Comparison of ENCODE assay signal across 8 cellular contexts in the genomic region with DNA sequence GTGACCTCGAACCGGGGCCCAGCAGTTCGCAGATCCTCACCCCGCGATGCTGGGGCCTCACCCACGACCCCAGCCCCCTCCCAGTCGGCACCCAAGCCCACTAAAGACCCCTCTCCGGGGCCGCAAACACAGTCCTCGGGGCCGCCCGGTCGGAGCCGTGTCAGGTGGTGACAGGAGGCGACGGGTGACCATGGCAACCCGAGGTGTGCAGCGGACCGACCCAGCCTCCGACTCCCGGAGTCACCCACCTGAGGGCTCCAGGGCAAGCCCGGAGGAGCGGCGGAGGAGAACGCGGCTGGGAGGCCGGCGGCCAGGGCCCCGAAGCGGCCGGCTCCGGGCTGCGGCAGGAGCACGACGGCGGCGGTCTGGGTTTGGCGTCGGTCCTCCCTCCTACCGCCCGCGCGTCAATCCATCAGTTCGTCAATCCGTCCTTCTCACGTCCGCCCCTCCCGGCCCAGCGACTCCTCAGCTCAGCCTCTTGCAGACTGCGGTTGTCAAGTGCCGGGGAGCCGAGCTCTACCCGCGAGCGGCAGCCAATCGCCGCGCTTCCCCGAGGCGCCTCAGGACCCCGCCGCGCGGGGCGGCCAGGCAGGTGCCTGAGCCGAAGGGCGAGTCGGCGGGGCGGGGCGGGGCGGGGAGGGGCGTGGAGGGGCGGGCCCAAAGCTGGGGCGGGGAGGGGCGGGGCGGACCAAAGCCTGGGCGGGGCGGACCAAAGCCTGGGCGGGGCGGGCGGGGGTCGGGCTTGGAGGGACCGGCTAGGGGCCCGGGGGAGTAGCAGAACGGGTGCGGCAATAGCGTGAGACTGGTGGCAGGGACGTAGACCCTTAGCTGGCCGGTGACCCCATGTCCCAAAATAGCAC. TPM values are rescaled to one million over a fixed set of nuclear protein-coding genes. Genes with fewer than 3 reads are reported as not detected.
DNase-seq lines count a peak whose midpoint lies in the region; ATAC-seq lines count a peak whose summit lies in the region.

Gene WDR47 (minus strand): TSS at position 489 of the 860 bp plus-strand sequence. CDS start 18,590 bp downstream, outside the sequence.

- peaks cover 4 to 18% of the 10 kb centered on the region in 2 donors for H3K4me1 Mint-ChIP-seq in effector memory CD8-positive, alpha-beta T cell (ENCODE audit: low read depth in 2 of 2)
- H3K4me1 Mint-ChIP-seq in memory B cell, result peaks cover 16% of the 10 kb centered on the region

- H3K9me3 Mint-ChIP-seq in effector memory CD8-positive, alpha-beta T cell, result no peaks in the 10 kb centered on the region
- no peaks in the 10 kb centered on the region for H3K9me3 Mint-ChIP-seq in memory B cell

- H3K27me3 Mint-ChIP-seq in effector memory CD8-positive, alpha-beta T cell, result no peaks in the 10 kb centered on the region
- no peaks in the 10 kb centered on the region for H3K27me3 Mint-ChIP-seq in memory B cell

- DNase-seq in COLO668 (lab: John Stamatoyannopoulos, UW; ENCODE audit: unreplicated experiment) (peak; percentile 98), HT-29 (ENCODE audit: low spot score) (peak; percentile 94), memory B cell (ENCODE audit: low spot score in 2 of 2) (peak; percentile 93 to 95)
- peak; percentile 95 for DNase-seq in NK-92 treated with Interleukin-12 subunit alpha and Interleukin-12 subunit beta, amount 100 ng/mL, for 24 hours (lab: John Stamatoyannopoulos, UW)
- DNase-seq in activated CD8-positive, alpha-beta memory T cell treated with anti-CD3 and anti-CD28 coated beads for 4 hours (ENCODE audit: low read depth in 2 of 2), result peak; percentile 91 to 92
- peak; percentile 94 to 96 (median 94) for DNase-seq in effector memory CD8-positive, alpha-beta T cell
- DNase-seq in stimulated activated CD8-positive, alpha-beta memory T cell treated with anti-CD3 and anti-CD28 coated beads, Interleukin-12 subunit alpha, Interleukin-12 subunit beta, amount 100 ng/mL, for 1 hour (ENCODE audit: low read depth), result peak; percentile 93

- H3K36me3 Mint-ChIP-seq in effector memory CD8-positive, alpha-beta T cell (ENCODE audit: insufficient read depth), result peaks cover 21% of the 10 kb centered on the region
- no peaks in the 10 kb centered on the region for H3K36me3 Mint-ChIP-seq in memory B cell

- ATAC-seq in GM21360 (IDR thresholded peaks at IDR 0.05; ENCODE audit: unreplicated experiment), result peak; percentile 86
- ATAC-seq in effector memory CD8-positive, alpha-beta T cell (replicated peaks), result peak; percentile 95
- peak; percentile 95 for ATAC-seq in memory B cell (ENCODE audit: low read depth)

- H3K27ac Mint-ChIP-seq in effector memory CD8-positive, alpha-beta T cell, result peak within 1 kb of the TSS; percentile 71 to 94
- H3K27ac Mint-ChIP-seq in memory B cell, result peak within 1 kb of the TSS; percentile 90

- H3K4me3 Mint-ChIP-seq in effector memory CD8-positive, alpha-beta T cell, result peak within 1 kb of the TSS; percentile 81 to 84
- H3K4me3 Mint-ChIP-seq in memory B cell, result peak within 1 kb of the TSS; percentile 96

RNA-seq across cellular contexts. Expression of gene WDR47, which starts in this region (rescaled TPM):
- 1.8 and 2.4 TPM in 2 replicates for total RNA-seq in HT-29 (2014; rRNA removed; shearing (Covaris generic))

Comparison
In these comparisons a context has a peak if more than half of its experiments do, and no peak if none do; other contexts are left out.
1. Peak in every context shown above with its lines: DNase-seq and ATAC-seq.